ENCODE assay signal across 1 cellular context in the genomic region with DNA sequence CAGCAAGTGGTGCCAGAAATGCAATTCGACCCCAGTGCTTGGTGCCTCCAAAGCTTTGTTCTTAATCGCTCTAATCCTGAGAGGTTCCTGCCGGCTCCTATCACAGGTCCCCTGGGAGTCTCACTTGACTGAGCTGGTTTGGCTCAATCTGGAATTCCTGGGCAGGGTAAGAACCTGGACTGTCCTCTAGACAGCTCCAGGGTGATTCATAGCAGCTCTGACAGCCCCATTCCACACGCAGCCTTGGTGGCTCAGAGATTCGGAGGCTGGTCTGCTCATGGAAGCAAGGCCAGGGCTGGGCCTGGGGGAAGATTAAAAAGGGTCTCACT.
TF ChIP-seq lines count a peak whose summit lies in the region.

No MANE protein-coding gene starts in this region.

TF ChIP-seq in GM23338, 12 proteins besides CTCF, POLR2A, EP300 and RAD21 (continued from another document):
- TF ChIP-seq REST (IDR thresholded peaks at IDR 0.05; ENCODE audit: unreplicated experiment) (no peak), ZNF331 (CRISPR knock-in tag; IDR thresholded peaks at IDR 0.05; ENCODE audit: low read depth) (no peak), EZH2 (IDR thresholded peaks at IDR 0.05; ENCODE audit: low read depth, unreplicated experiment) (no peak), ETS1 (IDR thresholded peaks at IDR 0.05) (no peak), STAT1 (IDR thresholded peaks at IDR 0.05; ENCODE audit: unreplicated experiment) (no peak), JUNB (IDR thresholded peaks at IDR 0.05; ENCODE audit: unreplicated experiment) (no peak)
